9 cellular contexts compared by ENCODE assay signal in genomic region chr4:139978692-139979091, GRCh38.
DNase-seq lines count a peak whose midpoint lies in the region; ATAC-seq and FAIRE-seq lines count a peak whose summit lies in the region.
"Had no signal": no experiment of that assay in that cellular context is flagged by ENCODE, and none has a peak within 500 bp of the region (broad histone marks: within the 10 kb centered on the region; RNA-seq: fewer than 3 reads in every experiment).

No MANE protein-coding gene starts in this region.

- H3K27ac Mint-ChIP-seq in naive thymus-derived CD8-positive, alpha-beta T cell: peak overlapping the region in 6 of 10 donors; percentile 7 to 84 (median 72)

- peak; percentile 91 for ATAC-seq in GM21737 (IDR thresholded peaks at IDR 0.05; ENCODE audit: unreplicated experiment)
- ATAC-seq in naive thymus-derived CD8-positive, alpha-beta T cell: peak in 1 of 2 donors; percentile 53
- ATAC-seq: A549 had no signal

- peaks cover 13 to 50% (median 20%) of the 10 kb centered on the region in 4 donors for H3K4me1 Mint-ChIP-seq in naive thymus-derived CD8-positive, alpha-beta T cell

- no peak for FAIRE-seq in frontal cortex (lab: Jason Lieb, UNC)
- FAIRE-seq: A549 had no signal

- POLR2A ChIA-PET in naive thymus-derived CD8-positive, alpha-beta T cell (lab: Charles Lee): no interaction called here

- peaks cover 0 to 2% (median 0%) of the 10 kb centered on the region in 9 donors for H3K9me3 Mint-ChIP-seq in naive thymus-derived CD8-positive, alpha-beta T cell

- DNase-seq in NCI-H345 (lab: John Stamatoyannopoulos, UW) (peak; percentile 17), NCI-H345 treated with DMSO at 0.1 percent for 48 hours (lab: John Stamatoyannopoulos, UW; ENCODE audit: unreplicated experiment) (no peak), Kasumi-1 (lab: John Stamatoyannopoulos, UW) (peak; percentile 63 to 79), iPS-NIHi11 (ENCODE audit: low spot score) (no peak), frontal cortex (ENCODE audit: low spot score in 2 of 2) (no peak), SHP77 (lab: John Stamatoyannopoulos, UW) (no peak)
- peak in 2 of 10 donors; percentile 12 to 26 for DNase-seq in naive thymus-derived CD8-positive, alpha-beta T cell

- no peaks in the 10 kb centered on the region for H3K27me3 Mint-ChIP-seq in naive thymus-derived CD8-positive, alpha-beta T cell

- H3K36me3 Mint-ChIP-seq in naive thymus-derived CD8-positive, alpha-beta T cell: peaks cover 0 to 2% (median 0%) of the 10 kb centered on the region in 3 donors

- H3K4me3 Mint-ChIP-seq in naive thymus-derived CD8-positive, alpha-beta T cell: peak overlapping the region in 2 of 10 donors; percentile 24 to 30

Comparison
In these comparisons a context has a peak if more than half of its experiments do, and no peak if none do; other contexts are left out.
1. DNase-seq: peak in NCI-H345 (single experiment) and Kasumi-1 (2 of 2); none in NCI-H345 treated with DMSO at 0.1 percent for 48 hours (single experiment), iPS-NIHi11 (single experiment), frontal cortex (0 of 2) and SHP77 (0 of 2).